Comparison of ENCODE assay signal across 10 cellular contexts in the genomic region with DNA sequence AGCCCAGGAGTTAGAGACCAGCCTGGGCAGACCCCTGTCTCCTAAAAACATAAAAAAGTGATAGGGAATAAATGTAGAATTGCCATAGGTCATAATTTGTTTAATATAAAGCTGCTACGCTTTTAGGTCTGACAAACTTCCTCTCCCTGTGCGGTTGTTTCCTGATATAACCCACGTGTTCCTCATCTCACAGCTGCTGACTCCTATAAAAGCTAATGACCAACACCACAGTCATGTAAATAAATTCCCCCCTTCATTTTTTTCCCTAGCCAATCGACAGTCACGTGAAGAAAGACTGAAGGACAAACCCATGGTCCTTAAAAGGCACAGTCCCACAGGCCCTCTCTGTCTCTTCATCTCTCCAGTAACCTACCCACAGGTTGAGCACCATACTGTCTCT. TPM values are rescaled to one million over a fixed set of nuclear protein-coding genes. Genes with fewer than 3 reads are reported as not detected.
DNase-seq lines count a peak whose midpoint lies in the region; ATAC-seq lines count a peak whose summit lies in the region.
"Had no signal": no experiment of that assay in that cellular context is flagged by ENCODE, and none has a peak within 500 bp of the region (broad histone marks: within the 10 kb centered on the region; RNA-seq: fewer than 3 reads in every experiment).

No MANE protein-coding gene starts in this region.

- no peaks in the 10 kb centered on the region for H4K20me1 ChIP-seq in BLaER1
- H4K20me1 ChIP-seq in GM23248 (ENCODE audit: insufficient read depth) = no peaks in the 10 kb centered on the region

- H3F3A ChIP-seq in GM23248 (ENCODE audit: insufficient read depth) = peaks cover 8% of the 10 kb centered on the region; the same call in 1 of the 2 replicates

- H3K9me3 Mint-ChIP-seq in activated CD8-positive, alpha-beta T cell treated with anti-CD3 and anti-CD28 coated beads, Interleukin-2, amount 10 ng/mL, durations not matched to agents 7 days and 5 days (ENCODE audit: insufficient read depth) = peaks cover 66% of the 10 kb centered on the region
- peaks cover 13 to 99% (median 46%) of the 10 kb centered on the region in 9 donors for H3K9me3 Mint-ChIP-seq in naive thymus-derived CD8-positive, alpha-beta T cell

- peaks cover 22% of the 10 kb centered on the region for H3K4me1 Mint-ChIP-seq in activated CD8-positive, alpha-beta T cell treated with anti-CD3 and anti-CD28 coated beads, Interleukin-2, amount 10 ng/mL, durations not matched to agents 7 days and 5 days (ENCODE audit: low read depth)
- H3K4me1 Mint-ChIP-seq in naive thymus-derived CD8-positive, alpha-beta T cell = peaks cover 2 to 15% (median 13%) of the 10 kb centered on the region in 4 donors

- no peak for ATAC-seq in activated CD8-positive, alpha-beta T cell treated with anti-CD3 and anti-CD28 coated beads, Interleukin-2, amount 10 ng/mL, durations not matched to agents 7 days and 5 days
- ATAC-seq in naive thymus-derived CD8-positive, alpha-beta T cell = no peak
- ATAC-seq in GM19397 (IDR thresholded peaks at IDR 0.05; ENCODE audit: unreplicated experiment) = no peak

- peak overlapping the region; percentile 96 for H2AFZ ChIP-seq in GM23248

- H3K4me1 ChIP-seq in BLaER1 = peaks cover 14% of the 10 kb centered on the region
- 0 out of 2 replicates have a peak, but pooled peaks cover 6% of the 10 kb centered on the region for H3K4me1 ChIP-seq in GM23248 (ENCODE audit: insufficient read depth)
- H3K4me1 ChIP-seq: foreskin keratinocyte, HAP-1 had no signal

- H3K79me2 ChIP-seq in GM23248 (ENCODE audit: insufficient read depth) = peaks cover 38% of the 10 kb centered on the region

- POLR2A ChIA-PET in activated CD8-positive, alpha-beta T cell treated with anti-CD3 and anti-CD28 coated beads, Interleukin-2, amount 10 ng/mL, durations not matched to agents 7 days and 5 days (lab: Charles Lee) = interaction anchor here (1.3 kb wide), 1 partner anchor 27 kb away, joined by 3 read pairs; the partner anchor contains the start of gene ZNF266
- POLR2A ChIA-PET in naive thymus-derived CD8-positive, alpha-beta T cell (lab: Charles Lee) = interaction anchor here (0.8 kb wide), 1 partner anchor 27 kb away, joined by 3 read pairs; the partner anchor contains the start of gene ZNF266

- peaks cover 50% of the 10 kb centered on the region for H3K36me3 Mint-ChIP-seq in activated CD8-positive, alpha-beta T cell treated with anti-CD3 and anti-CD28 coated beads, Interleukin-2, amount 10 ng/mL, durations not matched to agents 7 days and 5 days (ENCODE audit: low read depth)
- peaks cover 15 to 74% (median 44%) of the 10 kb centered on the region in 3 donors for H3K36me3 Mint-ChIP-seq in naive thymus-derived CD8-positive, alpha-beta T cell

- CTCF ChIA-PET in activated CD8-positive, alpha-beta T cell treated with anti-CD3 and anti-CD28 coated beads, Interleukin-2, amount 10 ng/mL, durations not matched to agents 7 days and 5 days (lab: Charles Lee) = no interaction called here

- H3K36me3 ChIP-seq in BLaER1 = peaks cover 35% of the 10 kb centered on the region
- peaks cover 15% of the 10 kb centered on the region for H3K36me3 ChIP-seq in GM23248 (ENCODE audit: low read depth)

- H3K9ac ChIP-seq in BLaER1 (no peak overlapping the region), GM23248 (peak overlapping the region; percentile 79)

- H3K27me3 ChIP-seq in BLaER1 (no peaks in the 10 kb centered on the region), GM23248 (replicated peaks; ENCODE audit: insufficient read depth) (no peaks in the 10 kb centered on the region)
- H3K27me3 ChIP-seq: foreskin keratinocyte had no signal

- H3K27ac ChIP-seq in BLaER1 = peak overlapping the region; percentile 58
- H3K27ac ChIP-seq in GM23248 = peak overlapping the region; percentile 36; the same call in 1 of the 2 replicates
- H3K27ac ChIP-seq: foreskin keratinocyte had no signal

- peak overlapping the region; percentile 71 for H3K4me2 ChIP-seq in BLaER1
- H3K4me2 ChIP-seq in GM23248 (ENCODE audit: unreplicated experiment) = peak overlapping the region; percentile 79

- DNase-seq in GM23248 (no peak), DMS153 treated with DMSO at 0.1 percent for 48 hours (lab: John Stamatoyannopoulos, UW; ENCODE audit: unreplicated experiment) (no peak), anterior cingulate cortex (lab: John Stamatoyannopoulos, UW) (no peak)
- DNase-seq in activated CD8-positive, alpha-beta T cell treated with anti-CD3 and anti-CD28 coated beads, Interleukin-2, amount 10 ng/mL, durations not matched to agents 7 days and 5 days = no peak
- no peak for DNase-seq in naive thymus-derived CD8-positive, alpha-beta T cell
- DNase-seq: foreskin keratinocyte, NCI-H2029 had no signal

- no peak overlapping the region for H3K27ac Mint-ChIP-seq in activated CD8-positive, alpha-beta T cell treated with anti-CD3 and anti-CD28 coated beads, Interleukin-2, amount 10 ng/mL, durations not matched to agents 7 days and 5 days
- H3K27ac Mint-ChIP-seq in naive thymus-derived CD8-positive, alpha-beta T cell = peak overlapping the region in 1 of 10 donors; percentile 59

- peak overlapping the region; percentile 48; the same call in 1 of the 2 replicates for H3K4me3 ChIP-seq in BLaER1
- peak overlapping the region; percentile 83 for H3K4me3 ChIP-seq in GM23248
- H3K4me3 ChIP-seq: HAP-1 had no signal

- H3K9me2 ChIP-seq in GM23248 (ENCODE audit: insufficient read depth) = no peaks in the 10 kb centered on the region

- no peaks in the 10 kb centered on the region for H3K27me3 Mint-ChIP-seq in activated CD8-positive, alpha-beta T cell treated with anti-CD3 and anti-CD28 coated beads, Interleukin-2, amount 10 ng/mL, durations not matched to agents 7 days and 5 days (ENCODE audit: low read depth)
- no peaks in the 10 kb centered on the region for H3K27me3 Mint-ChIP-seq in naive thymus-derived CD8-positive, alpha-beta T cell

- H3K9me3 ChIP-seq in BLaER1 = peaks cover 85% of the 10 kb centered on the region
- no peaks in the 10 kb centered on the region for H3K9me3 ChIP-seq in GM23248 (ENCODE audit: low read depth)

- peak overlapping the region; percentile 35 for H3K4me3 Mint-ChIP-seq in activated CD8-positive, alpha-beta T cell treated with anti-CD3 and anti-CD28 coated beads, Interleukin-2, amount 10 ng/mL, durations not matched to agents 7 days and 5 days
- peak overlapping the region; percentile 64 to 84 (median 80) for H3K4me3 Mint-ChIP-seq in naive thymus-derived CD8-positive, alpha-beta T cell

- in situ Hi-C loops in GM23248 (cut with MboI) = no loop called here

- WGBS in GM23248 (ENCODE audit: low coverage in 1 of 2, low lambda C conversion rate in 2 of 2, missing lambda C conversion rate in 2 of 2), 2 experiments = 90 to 100% methylated on average over 5 of the region's 5 CpGs

RNA-seq across cellular contexts. Expression of gene ZNF266, which starts 27.5 kb away (rescaled TPM):
- total RNA-seq in GM23248 (2014; rRNA removed; shearing (Covaris generic)) = 16.1 and 18.5 TPM in 2 replicates
- 7.4 and 8.1 TPM in 2 replicates for polyA plus RNA-seq in GM23248 (2016; fragmentation: Nextera tagmentation; extraction: Ambion mirVana)
- 10 to 100 TPM; 25.3 to 25.5 TPM for total RNA-seq in activated CD8-positive, alpha-beta T cell treated with anti-CD3 and anti-CD28 coated beads, Interleukin-2, amount 10 ng/mL, durations not matched to agents 7 days and 5 days
- total RNA-seq in naive thymus-derived CD8-positive, alpha-beta T cell = 100 to 1,000 TPM; 140 to 147 TPM
- polyA plus RNA-seq in naive thymus-derived CD8-positive, alpha-beta T cell = 10 to 100 TPM; 15.5 to 18.8 (median 17.7) TPM

RNA-seq across cellular contexts. Expression of gene ZNF177, which starts 45.0 kb away (rescaled TPM):
- 1.8 and 3.2 TPM in 2 replicates for total RNA-seq in GM23248 (2014; rRNA removed; shearing (Covaris generic))
- 0.61 and 1.2 TPM in 2 replicates for polyA plus RNA-seq in GM23248 (2016; fragmentation: Nextera tagmentation; extraction: Ambion mirVana)
- total RNA-seq in activated CD8-positive, alpha-beta T cell treated with anti-CD3 and anti-CD28 coated beads, Interleukin-2, amount 10 ng/mL, durations not matched to agents 7 days and 5 days = under 1 TPM; 0.68 to 0.83 TPM
- total RNA-seq in naive thymus-derived CD8-positive, alpha-beta T cell = 1 to 10 TPM; 3.5 to 4.6 TPM
- under 1 TPM; 0.28 to 0.73 (median 0.49) TPM for polyA plus RNA-seq in naive thymus-derived CD8-positive, alpha-beta T cell
